In genomic region chr12:28424965-28425364, GRCh38 we compare ENCODE assay signal across 16 cellular contexts.
DNase-seq lines count a peak whose midpoint lies in the region; ATAC-seq, FAIRE-seq and TF ChIP-seq lines count a peak whose summit lies in the region.
"Had no signal": no experiment of that assay in that cellular context is flagged by ENCODE, and none has a peak within 500 bp of the region (broad histone marks: within the 10 kb centered on the region; RNA-seq: fewer than 3 reads in every experiment).

No MANE protein-coding gene starts in this region.

- H2AFZ ChIP-seq in smooth muscle cell (ENCODE audit: low read depth): no peak overlapping the region

- no peak overlapping the region for H3K4me2 ChIP-seq in smooth muscle cell

- H3K36me3 ChIP-seq in lung (ENCODE audit: control insufficient read depth in 2 of 2, insufficient read depth in 2 of 2, low read length in 2 of 2): no peaks in the 10 kb centered on the region
- H3K36me3 ChIP-seq in prostate gland: no peaks in the 10 kb centered on the region
- no peaks in the 10 kb centered on the region for H3K36me3 ChIP-seq in smooth muscle cell (ENCODE audit: low read depth)

- peaks cover 2 to 5% of the 10 kb centered on the region in 2 donors for H3K4me1 ChIP-seq in lung (ENCODE audit: control insufficient read depth in 2 of 2, insufficient read depth in 2 of 2, low read length in 2 of 2)
- no peaks in the 10 kb centered on the region for H3K4me1 ChIP-seq in prostate gland (replicated peaks)
- H3K4me1 ChIP-seq in smooth muscle cell (ENCODE audit: low read depth): no peaks in the 10 kb centered on the region

- no peak for FAIRE-seq in urothelium cell line (lab: Jason Lieb, UNC)
- FAIRE-seq: A204.1, colon had no signal

- peak; percentile 22 for ATAC-seq in Right ventricle myocardium superior (ENCODE audit: poor library complexity)
- no peak for ATAC-seq in lung (ENCODE audit: insufficient read depth, low FRiP score)

- no peak for TF ChIP-seq POLR2A in prostate gland (IDR thresholded peaks at IDR 0.05)

- intact Hi-C loops in Right ventricle myocardium superior (cut with DNase I) (no loop called here), cardiac septum (cut with DNase I) (no loop called here), prostate gland (cut with DNase I) (no loop called here)

- 47 to 71% methylated on average over 3 of the region's 3 CpGs for WGBS in lung, 2 donors
- WGBS in prostate gland: 51% methylated on average over 3 of the region's 3 CpGs
- WGBS in smooth muscle cell (ENCODE audit: low lambda C conversion rate): 94% methylated on average over 3 of the region's 3 CpGs

- H3K27ac ChIP-seq in lung (ENCODE audit: low read depth in 1 of 2, low read length in 1 of 2) (no peak overlapping the region), prostate gland (no peak overlapping the region), smooth muscle cell (ENCODE audit: low read depth) (no peak overlapping the region)

- no peaks in the 10 kb centered on the region for H3K79me2 ChIP-seq in smooth muscle cell (ENCODE audit: low read depth)

- H3K9ac ChIP-seq in smooth muscle cell (ENCODE audit: low read depth): no peak overlapping the region

- H3F3A ChIP-seq in smooth muscle cell (ENCODE audit: low read depth): no peaks in the 10 kb centered on the region

- TF ChIP-seq CTCF in epithelial cell of proximal tubule (conservative IDR thresholded peaks at IDR 0.05; ENCODE audit: low read depth, low read length) (no peak), lung (IDR thresholded peaks at IDR 0.05; ENCODE audit: control extremely low read depth, extremely low read depth) (no peak), prostate gland (IDR thresholded peaks at IDR 0.05) (no peak), smooth muscle cell (IDR thresholded peaks at IDR 0.05; ENCODE audit: borderline replicate concordance, insufficient read depth, poor library complexity, severe bottlenecking) (no peak)

- DNase-seq in Right ventricle myocardium superior (peak; percentile 33), cardiac septum (ENCODE audit: low spot score) (no peak), epithelial cell of proximal tubule (ENCODE audit: low read depth) (peak; percentile 89), lung (ENCODE audit: low spot score) (peak; percentile 31), urothelium cell line (ENCODE audit: low spot score) (peak; percentile 25), prostate gland (ENCODE audit: low spot score) (no peak), T1000 (lab: John Stamatoyannopoulos, UW) (no peak), smooth muscle cell (lab: John Stamatoyannopoulos, UW; ENCODE audit: unreplicated experiment) (no peak)
- DNase-seq: activated CD4-positive, alpha-beta T cell treated with anti-CD3 and anti-CD28 coated beads for 48 hours; activated effector memory CD4-positive, alpha-beta T cell treated with Interleukin-2 at 50 U/mL for 16 hours; DND-41; NCI-H524 treated with DMSO at 0.1 percent for 48 hours; SIG-M5; stimulated activated naive CD4-positive, alpha-beta T cell had no signal

- H3K9me3 ChIP-seq in lung (ENCODE audit: control insufficient read depth in 2 of 2, insufficient read depth in 1 of 2, low read length in 1 of 2) (no peaks in the 10 kb centered on the region), prostate gland (no peaks in the 10 kb centered on the region), smooth muscle cell (replicated peaks; ENCODE audit: low read depth) (no peaks in the 10 kb centered on the region)

- H3K4me3 ChIP-seq in epithelial cell of proximal tubule (ENCODE audit: low read depth, low read length) (peak overlapping the region; percentile 32), lung (no peak overlapping the region), prostate gland (no peak overlapping the region), smooth muscle cell (no peak overlapping the region)

- H4K20me1 ChIP-seq in smooth muscle cell (ENCODE audit: low read depth): no peaks in the 10 kb centered on the region

- H3K27me3 ChIP-seq in lung (ENCODE audit: control insufficient read depth, insufficient read depth) (no peaks in the 10 kb centered on the region), prostate gland (replicated peaks; ENCODE audit: insufficient read depth) (no peaks in the 10 kb centered on the region), smooth muscle cell (ENCODE audit: low read depth) (no peaks in the 10 kb centered on the region)

Comparison
In these comparisons a context has a peak if more than half of its experiments do, and no peak if none do; other contexts are left out.
1. DNase-seq: peak in Right ventricle myocardium superior (single experiment), epithelial cell of proximal tubule (single experiment), lung (single experiment) and urothelium cell line (single experiment); none in cardiac septum (single experiment), prostate gland (single experiment), T1000 (single experiment) and smooth muscle cell (single experiment).